In genomic region chr7:77794000-77794399, GRCh38 we compare ENCODE assay signal across 16 cellular contexts. TPM values are rescaled to one million over a fixed set of nuclear protein-coding genes. Genes with fewer than 3 reads are reported as not detected.
A peak's percentile ranks its signal among the peaks of the same experiment; 100 is the strongest.
DNase-seq lines count a peak whose midpoint lies in the region; ATAC-seq and TF ChIP-seq lines count a peak whose summit lies in the region.
"Had no signal": no experiment of that assay in that cellular context is flagged by ENCODE, and none has a peak within 500 bp of the region (broad histone marks: within the 10 kb centered on the region; RNA-seq: fewer than 3 reads in every experiment).

No MANE protein-coding gene starts in this region.

- no peak overlapping the region for H2AFZ ChIP-seq in OCI-LY7 (ENCODE audit: low read length)
- H2AFZ ChIP-seq: GM23338 had no signal

- POLR2A ChIA-PET in OCI-LY7 (lab: Charles Lee) = interaction anchor here (1.2 to 1.4 kb wide), 2 partner anchors 84 to 115 kb away, joined by 3 read pairs; no protein-coding TSS in a partner anchor

- H3K9me3 Mint-ChIP-seq in CD4-positive, CD25-positive, alpha-beta regulatory T cell = no peaks in the 10 kb centered on the region
- no peaks in the 10 kb centered on the region for H3K9me3 Mint-ChIP-seq in dendritic cell treated with granulocyte-macrophage colony-stimulating factor and Interleukin-4, amounts not matched to agents 40 ng/mL and 50 ng/mL, for 4 days
- H3K9me3 Mint-ChIP-seq: CD8-positive, alpha-beta T cell; GM23338 had no signal

- H3K27me3 ChIP-seq in CD4-positive, CD25-positive, alpha-beta regulatory T cell (ENCODE audit: control insufficient read depth, insufficient read depth, low read length) = no peaks in the 10 kb centered on the region
- no peaks in the 10 kb centered on the region for H3K27me3 ChIP-seq in psoas muscle (ENCODE audit: insufficient read depth in 3 of 3, low read length in 2 of 3)
- H3K27me3 ChIP-seq: MG63 had no signal

- no peak overlapping the region for H3K27ac ChIP-seq in CD4-positive, CD25-positive, alpha-beta regulatory T cell (ENCODE audit: insufficient read depth, low read length, poor library complexity, severe bottlenecking)
- H3K27ac ChIP-seq in OCI-LY7 (ENCODE audit: low read depth, low read length, poor library complexity, severe bottlenecking) (no peak overlapping the region), psoas muscle (peak overlapping the region; percentile 82)

- H3K9me3 ChIP-seq in CD4-positive, CD25-positive, alpha-beta regulatory T cell (ENCODE audit: control insufficient read depth in 2 of 2, low read length in 2 of 2) = no peaks in the 10 kb centered on the region
- H3K9me3 ChIP-seq in OCI-LY7 (ENCODE audit: low read length) (no peaks in the 10 kb centered on the region), psoas muscle (no peaks in the 10 kb centered on the region)
- H3K9me3 ChIP-seq: MG63 had no signal

- no TSS peak for BruUV-seq in OCI-LY7 (replicated peaks; lab: Mats Ljungman, UMichigan)

- H3K4me2 ChIP-seq in OCI-LY7 (ENCODE audit: low read length) = peak overlapping the region; percentile 3; the same call in 1 of the 2 replicates
- H3K4me2 ChIP-seq: GM23338 had no signal

- H3K27me3 Mint-ChIP-seq in CD4-positive, CD25-positive, alpha-beta regulatory T cell = no peaks in the 10 kb centered on the region
- H3K27me3 Mint-ChIP-seq in dendritic cell treated with granulocyte-macrophage colony-stimulating factor and Interleukin-4, amounts not matched to agents 40 ng/mL and 50 ng/mL, for 4 days = no peaks in the 10 kb centered on the region

- ATAC-seq in CD4-positive, CD25-positive, alpha-beta regulatory T cell (ENCODE audit: low read depth in 2 of 2) = no peak
- peak; percentile 40 to 62 (median 50) for ATAC-seq in psoas muscle
- no peak for ATAC-seq in HG02981 (IDR thresholded peaks at IDR 0.05; ENCODE audit: unreplicated experiment)
- ATAC-seq: CD8-positive, alpha-beta T cell; GM23338 had no signal

- no peaks in the 10 kb centered on the region for H3K9me2 ChIP-seq in OCI-LY7 (ENCODE audit: insufficient read depth, low read length)

- TF ChIP-seq CTCF in OCI-LY7 (conservative IDR thresholded peaks at IDR 0.05; ENCODE audit: low read length) (no peak), psoas muscle (IDR thresholded peaks at IDR 0.05) (no peak)

- H3K4me3 Mint-ChIP-seq in CD4-positive, CD25-positive, alpha-beta regulatory T cell = peak overlapping the region in 3 of 4 donors; percentile 6 to 22 (median 13)
- no peak overlapping the region for H3K4me3 Mint-ChIP-seq in dendritic cell treated with granulocyte-macrophage colony-stimulating factor and Interleukin-4, amounts not matched to agents 40 ng/mL and 50 ng/mL, for 4 days
- H3K4me3 Mint-ChIP-seq: CD8-positive, alpha-beta T cell; GM23338 had no signal

- peaks cover 47% of the 10 kb centered on the region for H3K79me2 ChIP-seq in OCI-LY7 (ENCODE audit: insufficient read depth, low read depth, low read length)

- CTCF ChIA-PET in OCI-LY7 (lab: Charles Lee; ENCODE audit: unreplicated experiment) = no interaction called here

- H4K20me1 ChIP-seq in OCI-LY7 (ENCODE audit: insufficient read depth, low read length) = peaks cover 17% of the 10 kb centered on the region; the same call in 1 of the 2 replicates

- peaks cover 18 to 51% (median 43%) of the 10 kb centered on the region in 4 donors for H3K4me1 Mint-ChIP-seq in CD4-positive, CD25-positive, alpha-beta regulatory T cell
- H3K4me1 Mint-ChIP-seq in dendritic cell treated with granulocyte-macrophage colony-stimulating factor and Interleukin-4, amounts not matched to agents 40 ng/mL and 50 ng/mL, for 4 days (ENCODE audit: low read depth) = peaks cover 31% of the 10 kb centered on the region

- H3K36me3 Mint-ChIP-seq in CD4-positive, CD25-positive, alpha-beta regulatory T cell = peaks cover 12% of the 10 kb centered on the region
- peaks cover 41% of the 10 kb centered on the region for H3K36me3 Mint-ChIP-seq in dendritic cell treated with granulocyte-macrophage colony-stimulating factor and Interleukin-4, amounts not matched to agents 40 ng/mL and 50 ng/mL, for 4 days (ENCODE audit: low read depth)

- no peak overlapping the region for H3K4me3 ChIP-seq in CD4-positive, CD25-positive, alpha-beta regulatory T cell (ENCODE audit: low read depth, low read length)
- H3K4me3 ChIP-seq in OCI-LY7 (ENCODE audit: low read depth, low read length, poor library complexity, severe bottlenecking) (no peak overlapping the region), psoas muscle (peak overlapping the region; percentile 1)
- H3K4me3 ChIP-seq: GM23338, MG63 had no signal

- DNase-seq in CD4-positive, CD25-positive, alpha-beta regulatory T cell = no peak
- DNase-seq in OCI-LY7 (ENCODE audit: low spot score) (no peak), psoas muscle (peak in 1 of 2 donors; percentile 68), NCI-H146 (lab: John Stamatoyannopoulos, UW) (no peak), DMS153 treated with DMSO at 0.1 percent for 48 hours (lab: John Stamatoyannopoulos, UW; ENCODE audit: unreplicated experiment) (no peak)
- DNase-seq: CD8-positive, alpha-beta T cell; DND-41; KG1; MG63; NCI-H1930; NCI-H2171 treated with DMSO at 0.1 percent for 48 hours; NCI-H510A; SIG-M5 had no signal

- H3K36me3 ChIP-seq in CD4-positive, CD25-positive, alpha-beta regulatory T cell (ENCODE audit: control insufficient read depth, insufficient read depth, low read length) = peaks cover 10% of the 10 kb centered on the region
- H3K36me3 ChIP-seq in OCI-LY7 (ENCODE audit: insufficient read depth, low read length) (peaks cover 32% of the 10 kb centered on the region), psoas muscle (ENCODE audit: insufficient read depth in 1 of 2, low read depth in 1 of 2) (no peaks in the 10 kb centered on the region)

- peaks cover 19% of the 10 kb centered on the region for H3K4me1 ChIP-seq in CD4-positive, CD25-positive, alpha-beta regulatory T cell (ENCODE audit: control insufficient read depth, insufficient read depth, low read length, poor library complexity, severe bottlenecking)
- peaks cover 28% of the 10 kb centered on the region for H3K4me1 ChIP-seq in OCI-LY7 (ENCODE audit: insufficient read depth, low read length, poor library complexity, severe bottlenecking)
- H3K4me1 ChIP-seq in psoas muscle = peaks cover 30% of the 10 kb centered on the region

- 27 to 43% (median 29%) methylated on average over 4 of the region's 4 CpGs for WGBS in psoas muscle, 3 donors

- intact Hi-C loops in OCI-LY7 (cut with micrococcal nuclease; ENCODE audit: unreplicated experiment) = no loop called here
- intact Hi-C loops in dendritic cell treated with granulocyte-macrophage colony-stimulating factor and Interleukin-4, amounts not matched to agents 40 ng/mL and 50 ng/mL, for 4 days (cut with micrococcal nuclease) = no loop called here
- intact Hi-C loops in psoas muscle (cut with DNase I) = loop anchor here (5.0 to 10.0 kb wide), 2 partner anchors 91 to 108 kb away; no protein-coding TSS in a partner anchor

- peak overlapping the region in 1 of 3 donors; percentile 11 for H3K27ac Mint-ChIP-seq in CD4-positive, CD25-positive, alpha-beta regulatory T cell
- peak overlapping the region; percentile 57 for H3K27ac Mint-ChIP-seq in dendritic cell treated with granulocyte-macrophage colony-stimulating factor and Interleukin-4, amounts not matched to agents 40 ng/mL and 50 ng/mL, for 4 days
- H3K27ac Mint-ChIP-seq: CD8-positive, alpha-beta T cell; GM23338 had no signal

RNA-seq across cellular contexts. Expression of gene TMEM60, which starts 4.2 kb away (rescaled TPM):
- total RNA-seq in CD4-positive, CD25-positive, alpha-beta regulatory T cell = 5.2 TPM
- 10 to 100 TPM; 32.3 to 76.0 (median 55.9) TPM for polyA plus RNA-seq in CD4-positive, CD25-positive, alpha-beta regulatory T cell
- total RNA-seq in OCI-LY7 (2014; rRNA removed; shearing (Covaris generic)) = 14.6 and 19.2 TPM in 2 replicates
- total RNA-seq in OCI-LY7 (2022) (23.5 and 29.7 TPM in 2 replicates), psoas muscle (10 to 100 TPM in 3 of 4 donors, 1 to 10 TPM in 1; 7.7 to 13.8 (median 12.3) TPM)
- 10 to 100 TPM; 17.2 to 39.3 (median 18.8) TPM for polyA plus RNA-seq in psoas muscle

RNA-seq across cellular contexts. Expression of gene PHTF2, which starts 4.6 kb away (rescaled TPM):
- total RNA-seq in CD4-positive, CD25-positive, alpha-beta regulatory T cell = 77.9 TPM
- 10 to 100 TPM; 25.0 to 32.3 (median 28.7) TPM for polyA plus RNA-seq in CD4-positive, CD25-positive, alpha-beta regulatory T cell
- 26.9 and 29.6 TPM in 2 replicates for total RNA-seq in OCI-LY7 (2014; rRNA removed; shearing (Covaris generic))
- total RNA-seq in OCI-LY7 (2022) (62.0 and 62.4 TPM in 2 replicates), psoas muscle (10 to 100 TPM; 48.2 to 88.7 (median 66.3) TPM)
- polyA plus RNA-seq in psoas muscle = 100 to 1,000 TPM in 1 of 3 donors, 10 to 100 TPM in 2; 16.7 to 101 (median 42.3) TPM

Comparison
In these comparisons a context has a peak if more than half of its experiments do, and no peak if none do; other contexts are left out.
1. ATAC-seq: peak in psoas muscle (4 of 4); none in CD4-positive, CD25-positive, alpha-beta regulatory T cell (0 of 2) and HG02981 (single experiment).
2. intact Hi-C loops: an anchor here in psoas muscle (5.0 to 10.0 kb wide); none called in OCI-LY7 and dendritic cell treated with granulocyte-macrophage colony-stimulating factor and Interleukin-4, amounts not matched to agents 40 ng/mL and 50 ng/mL, for 4 days.